In genomic region chr7:30027065-30027456, GRCh38 we compare ENCODE assay signal across 8 cellular contexts. TPM values are rescaled to one million over a fixed set of nuclear protein-coding genes. Genes with fewer than 3 reads are reported as not detected.
A peak's percentile ranks its signal among the peaks of the same experiment; 100 is the strongest.
DNase-seq lines count a peak whose midpoint lies in the region; ATAC-seq and TF ChIP-seq lines count a peak whose summit lies in the region.

No MANE protein-coding gene starts in this region.

- H3K27me3 ChIP-seq in H7 (ENCODE audit: control insufficient read depth, insufficient read depth, low read length) (no peaks in the 10 kb centered on the region), Peyer's patch (no peaks in the 10 kb centered on the region), layer of hippocampus (ENCODE audit: control insufficient read depth, insufficient read depth, low read length) (no peaks in the 10 kb centered on the region)

- H3K4me3 ChIP-seq in H7 (ENCODE audit: insufficient read depth, low read depth, low read length) (peak overlapping the region; percentile 79), Peyer's patch (peak overlapping the region; percentile 82 to 96 (median 92))

- H3K4me1 ChIP-seq in Peyer's patch = peaks cover 0 to 41% (median 8%) of the 10 kb centered on the region in 4 donors

- peaks cover 17 to 34% of the 10 kb centered on the region in 2 donors for H3K4me1 Mint-ChIP-seq in stimulated activated naive B cell treated with anti-CD40 and anti-IgM and Interleukin-4, amounts not matched to agents 10 μg/mL and 1 μg/mL and 100 μg/mL, for 72 hours

- H3K27ac Mint-ChIP-seq in stimulated activated naive B cell treated with anti-CD40 and anti-IgM and Interleukin-4, amounts not matched to agents 10 μg/mL and 1 μg/mL and 100 μg/mL, for 72 hours = peak overlapping the region; percentile 93

- H3K36me3 ChIP-seq in H7 (replicated peaks; ENCODE audit: control insufficient read depth, insufficient read depth, low read length) = no peaks in the 10 kb centered on the region
- H3K36me3 ChIP-seq in Peyer's patch = no peaks in the 10 kb centered on the region

- TF ChIP-seq CTCF in Peyer's patch (IDR thresholded peaks at IDR 0.05) = no peak

- no peak for TF ChIP-seq POLR2A in Peyer's patch (IDR thresholded peaks at IDR 0.05)

- no peaks in the 10 kb centered on the region for H3K27me3 Mint-ChIP-seq in stimulated activated naive B cell treated with anti-CD40 and anti-IgM and Interleukin-4, amounts not matched to agents 10 μg/mL and 1 μg/mL and 100 μg/mL, for 72 hours

- ATAC-seq in stimulated activated naive B cell treated with anti-CD40 and anti-IgM and Interleukin-4, amounts not matched to agents 10 μg/mL and 1 μg/mL and 100 μg/mL, for 72 hours (replicated peaks) = peak; percentile 49 to 57
- ATAC-seq in HG03457 (IDR thresholded peaks at IDR 0.05; ENCODE audit: unreplicated experiment) = no peak

- H3K9me3 Mint-ChIP-seq in stimulated activated naive B cell treated with anti-CD40 and anti-IgM and Interleukin-4, amounts not matched to agents 10 μg/mL and 1 μg/mL and 100 μg/mL, for 72 hours = peaks cover 0 to 4% of the 10 kb centered on the region in 2 donors

- DNase-seq in DMS79 (lab: John Stamatoyannopoulos, UW) = peak; percentile 42
- DNase-seq in H7 = no peak
- peak in 2 of 3 donors; percentile 22 to 72 for DNase-seq in Peyer's patch
- peak; percentile 55 to 63 for DNase-seq in T47D (ENCODE audit: low read depth in 1 of 2, low spot score in 1 of 2)
- peak; percentile 24 for DNase-seq in stimulated activated naive B cell treated with anti-CD40 and anti-IgM and Interleukin-4, amounts not matched to agents 10 μg/mL and 1 μg/mL and 100 μg/mL, for 72 hours
- DNase-seq in cerebellar cortex (ENCODE audit: low spot score) = no peak

- peaks cover 0 to 8% of the 10 kb centered on the region in 2 donors for H3K36me3 Mint-ChIP-seq in stimulated activated naive B cell treated with anti-CD40 and anti-IgM and Interleukin-4, amounts not matched to agents 10 μg/mL and 1 μg/mL and 100 μg/mL, for 72 hours

- H3K27ac ChIP-seq in Peyer's patch = peak overlapping the region; percentile 67 to 93 (median 90)
- peak overlapping the region; percentile 69 for H3K27ac ChIP-seq in layer of hippocampus (ENCODE audit: low read depth, low read length)

- peak overlapping the region; percentile 94 to 95 for H3K4me3 Mint-ChIP-seq in stimulated activated naive B cell treated with anti-CD40 and anti-IgM and Interleukin-4, amounts not matched to agents 10 μg/mL and 1 μg/mL and 100 μg/mL, for 72 hours

- in situ Hi-C loops in T47D (cut with HindIII; ENCODE audit: low pct_unique_long_range_greater_than_20kb, low sequenced_read_pairs) = no loop called here

- no peaks in the 10 kb centered on the region for H3K9me3 ChIP-seq in Peyer's patch

RNA-seq across cellular contexts. Expression of gene FKBP14, which starts 0.6 kb away (rescaled TPM):
- total RNA-seq in H7 (2014; rRNA removed; shearing (Covaris generic)) = 12.5 and 15.3 TPM in 2 replicates
- total RNA-seq in Peyer's patch = 1 to 10 TPM; 4.2 to 8.5 (median 6.3) TPM

RNA-seq across cellular contexts. Expression of gene PLEKHA8, which starts 1.2 kb away (rescaled TPM):
- 29.2 and 31.3 TPM in 2 replicates for total RNA-seq in H7 (2014; rRNA removed; shearing (Covaris generic))
- total RNA-seq in Peyer's patch = 10 to 100 TPM in 3 of 4 donors, 1 to 10 TPM in 1; 9.9 to 30.1 (median 15.2) TPM

RNA-seq across cellular contexts. Expression of gene SCRN1, which starts 37.5 kb away (rescaled TPM):
- total RNA-seq in H7 (2014; rRNA removed; shearing (Covaris generic)) = 115 and 123 TPM in 2 replicates
- total RNA-seq in Peyer's patch = 10 to 100 TPM in 1 of 4 donors, 1 to 10 TPM in 3; 3.7 to 34.7 (median 7.4) TPM

Comparison
In these comparisons a context has a peak if more than half of its experiments do, and no peak if none do; other contexts are left out.
1. DNase-seq: peak in DMS79 (single experiment), Peyer's patch (2 of 3), T47D (2 of 2) and stimulated activated naive B cell treated with anti-CD40 and anti-IgM and Interleukin-4, amounts not matched to agents 10 μg/mL and 1 μg/mL and 100 μg/mL, for 72 hours (single experiment); none in H7 (single experiment) and cerebellar cortex (single experiment).